ENCODE assay signal across 1 cellular context in the genomic region with DNA sequence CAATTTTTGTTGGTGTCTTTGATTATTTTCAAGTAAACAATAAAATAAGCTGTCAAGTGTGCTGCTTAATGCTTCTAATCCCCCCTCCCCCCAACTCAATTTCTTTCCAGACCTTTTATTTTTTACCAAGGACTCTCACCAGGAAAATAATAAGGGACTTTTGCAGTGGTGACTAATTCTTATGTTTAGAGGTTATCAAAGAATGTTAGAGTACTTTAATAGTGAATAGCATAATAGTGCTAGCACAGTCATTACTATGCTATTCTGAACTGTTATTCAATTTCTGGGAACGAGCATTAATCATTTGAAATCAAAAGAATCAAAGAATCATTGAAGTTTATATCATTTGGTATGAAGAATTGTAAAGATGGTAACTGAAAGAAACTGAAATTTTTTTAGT.
TF ChIP-seq lines count a peak whose summit lies in the region.

No MANE protein-coding gene starts in this region.

TF ChIP-seq in HCT116, 20 proteins besides CTCF, POLR2A, EP300 and RAD21 (continued from another document):
- TF ChIP-seq, protein P1, sequence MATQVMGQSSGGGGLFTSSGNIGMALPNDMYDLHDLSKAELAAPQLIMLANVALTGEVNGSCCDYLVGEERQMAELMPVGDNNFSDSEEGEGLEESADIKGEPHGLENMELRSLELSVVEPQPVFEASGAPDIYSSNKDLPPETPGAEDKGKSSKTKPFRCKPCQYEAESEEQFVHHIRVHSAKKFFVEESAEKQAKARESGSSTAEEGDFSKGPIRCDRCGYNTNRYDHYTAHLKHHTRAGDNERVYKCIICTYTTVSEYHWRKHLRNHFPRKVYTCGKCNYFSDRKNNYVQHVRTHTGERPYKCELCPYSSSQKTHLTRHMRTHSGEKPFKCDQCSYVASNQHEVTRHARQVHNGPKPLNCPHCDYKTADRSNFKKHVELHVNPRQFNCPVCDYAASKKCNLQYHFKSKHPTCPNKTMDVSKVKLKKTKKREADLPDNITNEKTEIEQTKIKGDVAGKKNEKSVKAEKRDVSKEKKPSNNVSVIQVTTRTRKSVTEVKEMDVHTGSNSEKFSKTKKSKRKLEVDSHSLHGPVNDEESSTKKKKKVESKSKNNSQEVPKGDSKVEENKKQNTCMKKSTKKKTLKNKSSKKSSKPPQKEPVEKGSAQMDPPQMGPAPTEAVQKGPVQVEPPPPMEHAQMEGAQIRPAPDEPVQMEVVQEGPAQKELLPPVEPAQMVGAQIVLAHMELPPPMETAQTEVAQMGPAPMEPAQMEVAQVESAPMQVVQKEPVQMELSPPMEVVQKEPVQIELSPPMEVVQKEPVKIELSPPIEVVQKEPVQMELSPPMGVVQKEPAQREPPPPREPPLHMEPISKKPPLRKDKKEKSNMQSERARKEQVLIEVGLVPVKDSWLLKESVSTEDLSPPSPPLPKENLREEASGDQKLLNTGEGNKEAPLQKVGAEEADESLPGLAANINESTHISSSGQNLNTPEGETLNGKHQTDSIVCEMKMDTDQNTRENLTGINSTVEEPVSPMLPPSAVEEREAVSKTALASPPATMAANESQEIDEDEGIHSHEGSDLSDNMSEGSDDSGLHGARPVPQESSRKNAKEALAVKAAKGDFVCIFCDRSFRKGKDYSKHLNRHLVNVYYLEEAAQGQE (IDR thresholded peaks at IDR 0.05; ENCODE audit: low read depth) = no peak
- TF ChIP-seq FOSL1 (IDR thresholded peaks at IDR 0.05; ENCODE audit: low read depth) = no peak
- TF ChIP-seq, protein P2, sequence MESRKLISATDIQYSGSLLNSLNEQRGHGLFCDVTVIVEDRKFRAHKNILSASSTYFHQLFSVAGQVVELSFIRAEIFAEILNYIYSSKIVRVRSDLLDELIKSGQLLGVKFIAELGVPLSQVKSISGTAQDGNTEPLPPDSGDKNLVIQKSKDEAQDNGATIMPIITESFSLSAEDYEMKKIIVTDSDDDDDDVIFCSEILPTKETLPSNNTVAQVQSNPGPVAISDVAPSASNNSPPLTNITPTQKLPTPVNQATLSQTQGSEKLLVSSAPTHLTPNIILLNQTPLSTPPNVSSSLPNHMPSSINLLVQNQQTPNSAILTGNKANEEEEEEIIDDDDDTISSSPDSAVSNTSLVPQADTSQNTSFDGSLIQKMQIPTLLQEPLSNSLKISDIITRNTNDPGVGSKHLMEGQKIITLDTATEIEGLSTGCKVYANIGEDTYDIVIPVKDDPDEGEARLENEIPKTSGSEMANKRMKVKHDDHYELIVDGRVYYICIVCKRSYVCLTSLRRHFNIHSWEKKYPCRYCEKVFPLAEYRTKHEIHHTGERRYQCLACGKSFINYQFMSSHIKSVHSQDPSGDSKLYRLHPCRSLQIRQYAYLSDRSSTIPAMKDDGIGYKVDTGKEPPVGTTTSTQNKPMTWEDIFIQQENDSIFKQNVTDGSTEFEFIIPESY (IDR thresholded peaks at IDR 0.05; ENCODE audit: extremely low read depth, insufficient replicate concordance, low read length) = no peak
- TF ChIP-seq, protein P3, sequence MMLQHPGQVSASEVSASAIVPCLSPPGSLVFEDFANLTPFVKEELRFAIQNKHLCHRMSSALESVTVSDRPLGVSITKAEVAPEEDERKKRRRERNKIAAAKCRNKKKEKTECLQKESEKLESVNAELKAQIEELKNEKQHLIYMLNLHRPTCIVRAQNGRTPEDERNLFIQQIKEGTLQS (IDR thresholded peaks at IDR 0.05) = no peak
- no peak for TF ChIP-seq SRF (IDR thresholded peaks at IDR 0.05; ENCODE audit: low read depth)
- no peak for TF ChIP-seq YY1 (IDR thresholded peaks at IDR 0.05; ENCODE audit: extremely low read depth, insufficient replicate concordance, low read depth, low read length)
- TF ChIP-seq EZH2 (IDR thresholded peaks at IDR 0.05) = no peak
- no peak for TF ChIP-seq TCF7L2 (IDR thresholded peaks at IDR 0.05; ENCODE audit: borderline replicate concordance, extremely low read depth, insufficient read depth, insufficient read length)
- TF ChIP-seq, protein P4, sequence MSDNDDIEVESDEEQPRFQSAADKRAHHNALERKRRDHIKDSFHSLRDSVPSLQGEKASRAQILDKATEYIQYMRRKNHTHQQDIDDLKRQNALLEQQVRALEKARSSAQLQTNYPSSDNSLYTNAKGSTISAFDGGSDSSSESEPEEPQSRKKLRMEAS (IDR thresholded peaks at IDR 0.05) = no peak
- TF ChIP-seq ZFX (IDR thresholded peaks at IDR 0.05) = no peak
